ENCODE assay signal across 7 cellular contexts in the genomic region with DNA sequence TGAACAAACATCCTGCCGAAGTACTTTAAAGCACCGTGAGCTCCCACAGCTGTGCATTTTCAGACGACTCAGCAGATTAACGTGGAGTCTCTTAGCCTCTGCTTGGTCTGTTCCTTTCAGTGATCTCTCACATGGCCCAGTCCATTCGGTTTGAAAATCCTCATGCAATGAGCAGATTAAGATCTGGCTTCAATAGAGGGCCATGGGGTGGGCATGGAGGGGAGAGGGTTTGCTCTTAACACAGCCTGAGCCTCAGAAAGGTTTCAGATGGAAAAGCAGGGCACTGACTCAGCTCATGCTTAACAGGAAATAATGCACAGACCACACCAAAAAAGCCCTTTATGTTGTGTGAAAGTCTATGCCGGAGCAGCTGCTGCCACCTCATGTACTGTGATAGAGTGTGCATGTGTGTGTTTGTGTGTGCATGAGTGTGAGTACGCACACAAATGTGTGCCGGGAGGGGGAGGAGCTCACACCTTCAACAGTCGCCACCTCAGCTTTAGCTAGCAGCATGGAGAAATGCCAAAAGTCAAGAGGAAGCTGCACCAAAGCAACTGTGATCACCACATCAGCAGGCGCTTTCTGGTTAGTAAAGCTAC. TPM values are rescaled to one million over a fixed set of nuclear protein-coding genes. Genes with fewer than 3 reads are reported as not detected.
A peak's percentile ranks its signal among the peaks of the same experiment; 100 is the strongest.
DNase-seq lines count a peak whose midpoint lies in the region; ATAC-seq lines count a peak whose summit lies in the region.
"Not testable (repeated sequence)": the region's sequence is repeated elsewhere in the genome, so short reads cannot be mapped to it uniquely, and the experiment has no call there.

No MANE protein-coding gene starts in this region.

- in situ Hi-C loops in KBM-7 (cut with MboI; ENCODE audit: low pct_unique_long_range_greater_than_20kb, low sequenced_read_pairs) = not testable (repeated sequence)

- not testable (repeated sequence) for H3K36me3 ChIP-seq in effector memory CD4-positive, alpha-beta T cell (ENCODE audit: control insufficient read depth, insufficient read depth, low read length)

- H3K27me3 Mint-ChIP-seq in natural killer cell treated with Interleukin-12 subunit alpha and Interleukin-12 subunit beta and Interleukin-15 and Interleukin-18, amount 100 ng/mL, for 72 hours = not testable (repeated sequence)

- DNase-seq in KBM-7 = peak; percentile 29
- peak in 3 of 5 donors; percentile 20 to 73 (median 32) for DNase-seq in T-helper 1 cell
- DNase-seq in activated T-cell treated with anti-CD3 and anti-CD28 coated beads for 24 hours (ENCODE audit: low read depth) = peak; percentile 22
- peak; percentile 18 to 46 (median 21) for DNase-seq in effector memory CD4-positive, alpha-beta T cell
- not testable (repeated sequence) for DNase-seq in natural killer cell treated with Interleukin-12 subunit alpha and Interleukin-12 subunit beta and Interleukin-15 and Interleukin-18, amount 100 ng/mL, for 72 hours (ENCODE audit: low spot score)

- not testable (repeated sequence) for H3K4me1 Mint-ChIP-seq in natural killer cell treated with Interleukin-12 subunit alpha and Interleukin-12 subunit beta and Interleukin-15 and Interleukin-18, amount 100 ng/mL, for 72 hours (ENCODE audit: low read depth in 2 of 2)

- H3K4me3 Mint-ChIP-seq in natural killer cell treated with Interleukin-12 subunit alpha and Interleukin-12 subunit beta and Interleukin-15 and Interleukin-18, amount 100 ng/mL, for 72 hours = peak overlapping the region; percentile 61

- H3K4me1 ChIP-seq in effector memory CD4-positive, alpha-beta T cell (ENCODE audit: control insufficient read depth, insufficient read depth, low read length, poor library complexity, severe bottlenecking) = not testable (repeated sequence)

- not testable (repeated sequence) for H3K27me3 ChIP-seq in effector memory CD4-positive, alpha-beta T cell (replicated peaks; ENCODE audit: control insufficient read depth, insufficient read depth, low read length, poor library complexity, severe bottlenecking)

- H3K4me3 ChIP-seq in effector memory CD4-positive, alpha-beta T cell (ENCODE audit: insufficient read depth, low read depth, low read length, poor library complexity, severe bottlenecking) = not testable (repeated sequence)

- not testable (repeated sequence) for H3K9me3 Mint-ChIP-seq in natural killer cell treated with Interleukin-12 subunit alpha and Interleukin-12 subunit beta and Interleukin-15 and Interleukin-18, amount 100 ng/mL, for 72 hours

- H3K27ac ChIP-seq in effector memory CD4-positive, alpha-beta T cell (ENCODE audit: insufficient read depth, low read length, poor library complexity, severe bottlenecking) = not testable (repeated sequence)

- not testable (repeated sequence) for H3K36me3 Mint-ChIP-seq in natural killer cell treated with Interleukin-12 subunit alpha and Interleukin-12 subunit beta and Interleukin-15 and Interleukin-18, amount 100 ng/mL, for 72 hours

- not testable (repeated sequence) for H3K9me3 ChIP-seq in effector memory CD4-positive, alpha-beta T cell (ENCODE audit: control insufficient read depth, low read length)

- ATAC-seq in GM18873 (IDR thresholded peaks at IDR 0.05; ENCODE audit: low FRiP score, unreplicated experiment) (peak; percentile 52), HG02678 (IDR thresholded peaks at IDR 0.05; ENCODE audit: unreplicated experiment) (peak; percentile 79)
- ATAC-seq in natural killer cell treated with Interleukin-12 subunit alpha and Interleukin-12 subunit beta and Interleukin-15 and Interleukin-18, amount 100 ng/mL, for 72 hours = peak; percentile 90 to 96

- H3K27ac Mint-ChIP-seq in natural killer cell treated with Interleukin-12 subunit alpha and Interleukin-12 subunit beta and Interleukin-15 and Interleukin-18, amount 100 ng/mL, for 72 hours = peak overlapping the region in 1 of 2 donors; percentile 28

RNA-seq across cellular contexts. Expression of a gene that starts 33.9 kb away (rescaled TPM):
- 10 to 100 TPM; 12.4 to 17.5 TPM for total RNA-seq in natural killer cell treated with Interleukin-12 subunit alpha and Interleukin-12 subunit beta and Interleukin-15 and Interleukin-18, amount 100 ng/mL, for 72 hours

RNA-seq across cellular contexts. Expression of a gene that starts 55.1 kb away (rescaled TPM):
- total RNA-seq in natural killer cell treated with Interleukin-12 subunit alpha and Interleukin-12 subunit beta and Interleukin-15 and Interleukin-18, amount 100 ng/mL, for 72 hours = under 1 TPM; 0.21 to 0.22 TPM
